In the genomic region with DNA sequence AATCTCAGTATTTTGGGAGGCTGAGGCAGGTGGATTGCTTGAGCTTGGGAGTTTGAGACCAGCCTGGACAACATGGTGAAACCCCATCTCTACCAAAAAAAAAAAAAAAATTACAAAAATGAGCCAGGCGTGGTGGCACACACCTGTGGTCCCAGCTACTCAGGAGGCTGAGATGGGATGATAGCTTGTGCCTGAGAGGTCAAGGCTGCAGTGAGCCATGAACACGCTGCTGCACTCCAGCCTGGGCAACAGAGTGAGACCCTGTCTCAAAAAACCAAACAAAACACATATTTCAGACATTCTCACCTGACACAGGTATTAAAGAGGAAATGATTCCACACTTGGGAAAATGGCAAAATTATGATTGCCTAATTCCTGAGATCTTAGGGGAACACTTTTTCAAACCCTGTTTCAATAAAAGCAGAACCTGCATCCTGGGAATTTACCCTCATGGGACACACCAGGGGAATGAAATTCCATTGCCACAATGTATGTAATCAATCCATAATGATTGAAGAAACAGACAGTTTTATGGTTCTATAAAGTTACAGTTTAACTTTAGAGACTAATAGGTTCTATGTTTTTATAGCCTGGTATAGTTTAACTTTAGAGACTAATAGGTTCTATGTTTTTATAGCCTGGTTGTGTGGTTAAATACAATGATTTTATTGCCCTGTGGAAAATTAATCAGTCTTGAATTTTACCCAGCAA, we compare ENCODE assay signal across 24 cellular contexts. TPM values are rescaled to one million over a fixed set of nuclear protein-coding genes. Genes with fewer than 3 reads are reported as not detected.
DNase-seq lines count a peak whose midpoint lies in the region; TF ChIP-seq lines count a peak whose summit lies in the region.
"Had no signal": no experiment of that assay in that cellular context is flagged by ENCODE, and none has a peak within 500 bp of the region (broad histone marks: within the 10 kb centered on the region; RNA-seq: fewer than 3 reads in every experiment).

No MANE protein-coding gene starts in this region.

- no peaks in the 10 kb centered on the region for H3K36me3 ChIP-seq in esophagus squamous epithelium
- H3K36me3 ChIP-seq in right atrium auricular region: no peaks in the 10 kb centered on the region
- H3K36me3 ChIP-seq: BLaER1 treated with 17β-estradiol and CSF1 and Interleukin-3, amounts not matched to agents 10 nM and 100 nM; SJCRH30 had no signal

- intact Hi-C loops in esophagus squamous epithelium (cut with DNase I): no loop called here

- H3K4me3 ChIP-seq in esophagus squamous epithelium: no peak overlapping the region
- no peak overlapping the region for H3K4me3 ChIP-seq in right atrium auricular region
- H3K4me3 ChIP-seq: A549; BLaER1 treated with 17β-estradiol and CSF1 and Interleukin-3, amounts not matched to agents 10 nM and 100 nM; SJCRH30 had no signal

- TF ChIP-seq CTCF in VCaP (conservative IDR thresholded peaks at IDR 0.05): no peak
- no peak for TF ChIP-seq CTCF in esophagus squamous epithelium (IDR thresholded peaks at IDR 0.05)
- no peak for TF ChIP-seq CTCF in right atrium auricular region (IDR thresholded peaks at IDR 0.05)

- H3K4me1 ChIP-seq in esophagus squamous epithelium: no peaks in the 10 kb centered on the region
- H3K4me1 ChIP-seq in right atrium auricular region: no peaks in the 10 kb centered on the region
- H3K4me1 ChIP-seq: A549, SJCRH30 had no signal

- H3K27ac ChIP-seq in VCaP: peak overlapping the region; percentile 84
- no peak overlapping the region for H3K27ac ChIP-seq in esophagus squamous epithelium
- H3K27ac ChIP-seq in right atrium auricular region: no peak overlapping the region
- H3K27ac ChIP-seq: A549; BLaER1 treated with 17β-estradiol and CSF1 and Interleukin-3, amounts not matched to agents 10 nM and 100 nM; SJCRH30 had no signal

- H3K9me3 ChIP-seq in esophagus squamous epithelium: no peaks in the 10 kb centered on the region
- H3K9me3 ChIP-seq in right atrium auricular region: no peaks in the 10 kb centered on the region
- H3K9me3 ChIP-seq: A549, SJCRH30 had no signal

- WGBS in esophagus squamous epithelium, 2 donors: 70 to 91% methylated on average over 2 of the region's 2 CpGs

- peak; percentile 38 for DNase-seq in HT-29 (ENCODE audit: low spot score)
- DNase-seq in left kidney (ENCODE audit: low read depth, low spot score): peak; percentile 56
- no peak for DNase-seq in SHP77 (lab: John Stamatoyannopoulos, UW)
- DNase-seq in esophagus squamous epithelium (lab: John Stamatoyannopoulos, UW): no peak
- no peak for DNase-seq in right atrium auricular region (ENCODE audit: low spot score)
- DNase-seq in stimulated activated CD4-positive, alpha-beta T cell treated with anti-CD3 and anti-CD28 coated beads, Interleukin-2, amount 100 ng/mL, for 24 hours: no peak
- DNase-seq: AML-193; CD4-positive, alpha-beta T cell; DMS53; HFFc6; MV-4-11; NCI-H1105; NCI-H1436 treated with DMSO at 0.1 percent for 48 hours; NCI-H1930; NCI-H2107; NCI-H446; NCI-H524 treated with DMSO at 0.1 percent for 48 hours; NCI-H82; NK-92 treated with Interleukin-12 subunit alpha and Interleukin-12 subunit beta, amount 100 ng/mL, for 24 hours; PC-3; SJCRH30 had no signal

- peaks cover 0 to 3% (median 0%) of the 10 kb centered on the region in 4 donors for H3K27me3 ChIP-seq in esophagus squamous epithelium
- H3K27me3 ChIP-seq in right atrium auricular region: no peaks in the 10 kb centered on the region
- H3K27me3 ChIP-seq: BLaER1 treated with 17β-estradiol and CSF1 and Interleukin-3, amounts not matched to agents 10 nM and 100 nM; SJCRH30 had no signal

- no peak for TF ChIP-seq POLR2A in esophagus squamous epithelium (IDR thresholded peaks at IDR 0.05)

RNA-seq across cellular contexts. Expression of gene DNAAF9, which starts 29.6 kb away (rescaled TPM):
- total RNA-seq in HT-29 (2014; rRNA removed; shearing (Covaris generic)): not detected in 2 replicates
- total RNA-seq in esophagus squamous epithelium (10 to 100 TPM in 1 of 4 donors, 1 to 10 TPM in 3; 6.9 to 14.5 (median 8.9) TPM), right atrium auricular region (10 to 100 TPM; 13.4 to 19.2 TPM)

RNA-seq across cellular contexts. Expression of gene ATRN, which starts 33.8 kb away (rescaled TPM):
- total RNA-seq in HT-29 (2014; rRNA removed; shearing (Covaris generic)): 3.3 and 5.9 TPM in 2 replicates
- total RNA-seq in esophagus squamous epithelium (10 to 100 TPM; 15.4 to 23.1 (median 21.4) TPM), right atrium auricular region (10 to 100 TPM; 22.5 to 28.1 TPM)

Comparison
In these comparisons a context has a peak if more than half of its experiments do, and no peak if none do; other contexts are left out.
1. DNase-seq: peak in HT-29 (single experiment) and left kidney (single experiment); none in SHP77 (0 of 2), esophagus squamous epithelium (single experiment), right atrium auricular region (single experiment) and stimulated activated CD4-positive, alpha-beta T cell treated with anti-CD3 and anti-CD28 coated beads, Interleukin-2, amount 100 ng/mL, for 24 hours (0 of 2).